In genomic region chr15:37218351-37218916, GRCh38 we compare ENCODE assay signal across 23 cellular contexts.
"Had no signal": no experiment of that assay in that cellular context is flagged by ENCODE, and none has a peak within 500 bp of the region (broad histone marks: within the 10 kb centered on the region; RNA-seq: fewer than 3 reads in every experiment).

No MANE protein-coding gene starts in this region.

- H3K9me3 Mint-ChIP-seq: activated CD4-positive, alpha-beta T cell treated with anti-CD3 and anti-CD28 coated beads, Interleukin-2, amount 10 ng/mL, durations not matched to agents 7 days and 5 days; activated naive CD8-positive, alpha-beta T cell treated with anti-CD3 and anti-CD28 coated beads, Interleukin-2, amount 10 ng/mL, durations not matched to agents 7 days and 5 days; activated T-helper 17 cell treated with anti-CD3 and anti-CD28 coated beads, Interleukin-2, amount 50 U/mL, for 72 hours had no signal

- H3K4me3 Mint-ChIP-seq: activated B cell treated with CpG ODN at 0.5 μM for 24 hours; activated CD4-positive, alpha-beta memory T cell treated with anti-CD3 and anti-CD28 coated beads for 36 hours; activated CD4-positive, alpha-beta T cell treated with anti-CD3 and anti-CD28 coated beads, Interleukin-2, amount 10 ng/mL, durations not matched to agents 7 days and 5 days; activated naive CD8-positive, alpha-beta T cell treated with anti-CD3 and anti-CD28 coated beads, Interleukin-2, amount 10 ng/mL, durations not matched to agents 7 days and 5 days; activated T-helper 17 cell treated with anti-CD3 and anti-CD28 coated beads, Interleukin-2, amount 50 U/mL, for 72 hours; T-helper 1 cell treated with Interleukin-12 subunit alpha and Interleukin-12 subunit beta and Interleukin-4 antibody, amounts not matched to agents 30 μg/mL and 1 μg/mL, for 36 hours had no signal

- H3K36me3 Mint-ChIP-seq: activated CD4-positive, alpha-beta memory T cell treated with anti-CD3 and anti-CD28 coated beads for 36 hours; activated naive CD8-positive, alpha-beta T cell treated with anti-CD3 and anti-CD28 coated beads, Interleukin-2, amount 10 ng/mL, durations not matched to agents 7 days and 5 days had no signal

- H3K36me3 ChIP-seq: adrenal gland had no signal

- H3K4me1 ChIP-seq: adrenal gland had no signal

- H3K4me1 Mint-ChIP-seq: activated B cell treated with CpG ODN at 0.5 μM for 24 hours; activated CD4-positive, alpha-beta T cell treated with anti-CD3 and anti-CD28 coated beads, Interleukin-2, amount 10 ng/mL, durations not matched to agents 7 days and 5 days; activated naive CD8-positive, alpha-beta T cell treated with anti-CD3 and anti-CD28 coated beads, Interleukin-2, amount 10 ng/mL, durations not matched to agents 7 days and 5 days; activated T-helper 17 cell treated with anti-CD3 and anti-CD28 coated beads, Interleukin-2, amount 50 U/mL, for 72 hours had no signal

- DNase-seq: activated B cell treated with CpG ODN at 0.5 μM for 24 hours; activated CD4-positive, alpha-beta memory T cell treated with anti-CD3 and anti-CD28 coated beads for 36 hours; activated CD4-positive, alpha-beta T cell treated with anti-CD3 and anti-CD28 coated beads for 1 hour; activated CD4-positive, alpha-beta T cell treated with anti-CD3 and anti-CD28 coated beads, Interleukin-2, amount 10 ng/mL, durations not matched to agents 7 days and 5 days; activated CD8-positive, alpha-beta memory T cell treated with anti-CD3 and anti-CD28 coated beads for 24 hours; activated naive CD4-positive, alpha-beta T cell treated with anti-CD3 and anti-CD28 coated beads, Interleukin-2, amount 50 U/mL, for 16 hours; activated naive CD8-positive, alpha-beta T cell treated with anti-CD3 and anti-CD28 coated beads, Interleukin-2, amount 10 ng/mL, durations not matched to agents 7 days and 5 days; activated T-cell treated with anti-CD3 and anti-CD28 coated beads, Interleukin-2, amount 50 U/mL, for 48 hours; adrenal gland; anterior cingulate cortex; cerebellar nuclear complex; NCI-H1048; NCI-H1694; NCI-H2029; NCI-H2107; NCI-H2171 treated with DMSO at 0.1 percent for 48 hours; NCI-H226; NCI-H526; RPMI8226 had no signal

- H3K27me3 ChIP-seq: adrenal gland had no signal

- H3K27ac ChIP-seq: adrenal gland had no signal

- H3K9me3 ChIP-seq: adrenal gland had no signal

- H3K4me3 ChIP-seq: adrenal gland had no signal

- ATAC-seq: activated T-helper 17 cell treated with anti-CD3 and anti-CD28 coated beads, Interleukin-2, amount 50 U/mL, for 72 hours; Panc1; Right ventricle myocardium inferior had no signal

- H3K27me3 Mint-ChIP-seq: activated B cell treated with CpG ODN at 0.5 μM for 24 hours; activated CD4-positive, alpha-beta memory T cell treated with anti-CD3 and anti-CD28 coated beads for 36 hours; activated CD4-positive, alpha-beta T cell treated with anti-CD3 and anti-CD28 coated beads, Interleukin-2, amount 10 ng/mL, durations not matched to agents 7 days and 5 days; activated naive CD8-positive, alpha-beta T cell treated with anti-CD3 and anti-CD28 coated beads, Interleukin-2, amount 10 ng/mL, durations not matched to agents 7 days and 5 days; activated T-helper 17 cell treated with anti-CD3 and anti-CD28 coated beads, Interleukin-2, amount 50 U/mL, for 72 hours had no signal

- H3K27ac Mint-ChIP-seq: activated B cell treated with CpG ODN at 0.5 μM for 24 hours; activated CD4-positive, alpha-beta memory T cell treated with anti-CD3 and anti-CD28 coated beads for 36 hours; activated CD4-positive, alpha-beta T cell treated with anti-CD3 and anti-CD28 coated beads, Interleukin-2, amount 10 ng/mL, durations not matched to agents 7 days and 5 days; activated naive CD8-positive, alpha-beta T cell treated with anti-CD3 and anti-CD28 coated beads, Interleukin-2, amount 10 ng/mL, durations not matched to agents 7 days and 5 days; activated T-helper 17 cell treated with anti-CD3 and anti-CD28 coated beads, Interleukin-2, amount 50 U/mL, for 72 hours; T-helper 1 cell treated with Interleukin-12 subunit alpha and Interleukin-12 subunit beta and Interleukin-4 antibody, amounts not matched to agents 30 μg/mL and 1 μg/mL, for 36 hours had no signal
